1 cellular context compared by ENCODE assay signal in genomic region chr11:2667940-2668339, GRCh38.
TF ChIP-seq lines count a peak whose summit lies in the region.

No MANE protein-coding gene starts in this region.

TF ChIP-seq in GM23338, 12 proteins besides CTCF, POLR2A, EP300 and RAD21 (continued from another document):
- TF ChIP-seq, protein P1, sequence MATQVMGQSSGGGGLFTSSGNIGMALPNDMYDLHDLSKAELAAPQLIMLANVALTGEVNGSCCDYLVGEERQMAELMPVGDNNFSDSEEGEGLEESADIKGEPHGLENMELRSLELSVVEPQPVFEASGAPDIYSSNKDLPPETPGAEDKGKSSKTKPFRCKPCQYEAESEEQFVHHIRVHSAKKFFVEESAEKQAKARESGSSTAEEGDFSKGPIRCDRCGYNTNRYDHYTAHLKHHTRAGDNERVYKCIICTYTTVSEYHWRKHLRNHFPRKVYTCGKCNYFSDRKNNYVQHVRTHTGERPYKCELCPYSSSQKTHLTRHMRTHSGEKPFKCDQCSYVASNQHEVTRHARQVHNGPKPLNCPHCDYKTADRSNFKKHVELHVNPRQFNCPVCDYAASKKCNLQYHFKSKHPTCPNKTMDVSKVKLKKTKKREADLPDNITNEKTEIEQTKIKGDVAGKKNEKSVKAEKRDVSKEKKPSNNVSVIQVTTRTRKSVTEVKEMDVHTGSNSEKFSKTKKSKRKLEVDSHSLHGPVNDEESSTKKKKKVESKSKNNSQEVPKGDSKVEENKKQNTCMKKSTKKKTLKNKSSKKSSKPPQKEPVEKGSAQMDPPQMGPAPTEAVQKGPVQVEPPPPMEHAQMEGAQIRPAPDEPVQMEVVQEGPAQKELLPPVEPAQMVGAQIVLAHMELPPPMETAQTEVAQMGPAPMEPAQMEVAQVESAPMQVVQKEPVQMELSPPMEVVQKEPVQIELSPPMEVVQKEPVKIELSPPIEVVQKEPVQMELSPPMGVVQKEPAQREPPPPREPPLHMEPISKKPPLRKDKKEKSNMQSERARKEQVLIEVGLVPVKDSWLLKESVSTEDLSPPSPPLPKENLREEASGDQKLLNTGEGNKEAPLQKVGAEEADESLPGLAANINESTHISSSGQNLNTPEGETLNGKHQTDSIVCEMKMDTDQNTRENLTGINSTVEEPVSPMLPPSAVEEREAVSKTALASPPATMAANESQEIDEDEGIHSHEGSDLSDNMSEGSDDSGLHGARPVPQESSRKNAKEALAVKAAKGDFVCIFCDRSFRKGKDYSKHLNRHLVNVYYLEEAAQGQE (IDR thresholded peaks at IDR 0.05; ENCODE audit: unreplicated experiment), result no peak
- TF ChIP-seq STAT1 (IDR thresholded peaks at IDR 0.05; ENCODE audit: unreplicated experiment), result no peak
TF ChIP-seq in GM23338: peak in this region for 0.
